ENCODE assay signal across 1 cellular context in the genomic region with DNA sequence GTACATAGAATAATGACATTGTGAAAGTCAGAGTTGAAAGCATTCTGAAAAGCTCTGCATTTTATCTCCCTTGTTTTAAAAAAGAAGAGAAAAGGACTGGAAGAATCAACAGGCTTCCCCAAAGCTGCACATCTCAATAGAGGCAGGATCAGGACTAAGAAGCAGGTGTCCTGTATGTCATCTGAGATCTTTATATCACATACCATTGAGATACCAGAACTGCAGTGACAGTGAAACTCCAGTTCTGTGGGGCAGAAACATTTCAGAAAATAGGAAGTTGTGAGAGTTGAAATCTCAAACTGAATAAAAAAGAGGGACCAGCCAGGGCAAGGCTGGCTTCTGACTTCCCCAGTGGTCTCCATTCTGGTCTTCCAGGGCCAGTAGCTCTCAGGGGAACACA.
TF ChIP-seq lines count a peak whose summit lies in the region.

No MANE protein-coding gene starts in this region.

TF ChIP-seq in HCT116, 20 proteins besides CTCF, POLR2A, EP300 and RAD21 (continued from another document):
- TF ChIP-seq REST (IDR thresholded peaks at IDR 0.05; ENCODE audit: low read depth) (no peak), JUND (IDR thresholded peaks at IDR 0.05) (no peak), ZNF274 (IDR thresholded peaks at IDR 0.05; ENCODE audit: low read depth, low read length) (no peak), SIN3A (IDR thresholded peaks at IDR 0.05; ENCODE audit: low read depth) (no peak)
